Comparison of ENCODE assay signal across 18 cellular contexts in the genomic region with DNA sequence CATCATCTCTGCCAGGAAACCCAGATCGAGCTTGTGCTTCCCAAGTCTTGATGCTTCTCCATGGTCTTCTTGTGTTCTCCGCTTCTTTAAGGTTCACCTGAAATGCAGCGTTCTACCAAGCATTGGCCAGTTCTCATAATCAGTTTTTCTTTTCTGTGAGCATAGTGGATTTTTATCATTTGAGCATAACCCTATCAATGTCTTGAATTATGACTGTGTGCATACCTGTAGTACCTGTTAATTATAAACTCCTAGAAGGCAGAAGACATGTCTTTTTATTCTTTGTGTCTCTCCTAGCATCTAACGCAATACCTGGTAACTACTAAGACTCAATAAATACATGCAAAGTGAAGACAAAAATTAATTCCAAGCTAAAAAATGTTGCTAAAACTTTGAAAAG.
"Had no signal": no experiment of that assay in that cellular context is flagged by ENCODE, and none has a peak within 500 bp of the region (broad histone marks: within the 10 kb centered on the region; RNA-seq: fewer than 3 reads in every experiment).

No MANE protein-coding gene starts in this region.

- DNase-seq: KBM-7, MG63, NCI-H1092 treated with DMSO at 0.1 percent for 48 hours, NCI-H1417, NCI-H1436 treated with DMSO at 0.1 percent for 48 hours, NCI-H1694, NCI-H187 treated with DMSO at 0.1 percent for 48 hours, NCI-H2029 treated with DMSO at 0.1 percent for 48 hours, NCI-H2227 treated with DMSO at 0.1 percent for 48 hours, NCI-H524, NCI-H526 treated with DMSO at 0.1 percent for 48 hours, NCI-H774, Right ventricle myocardium superior, RPMI8226, SIG-M5 had no signal

- H3K36me3 ChIP-seq: MG63, SJSA1 had no signal

- H3K27me3 ChIP-seq: MG63, SJSA1 had no signal

- H3K4me3 ChIP-seq: MG63, SJSA1, SK-N-MC had no signal

- H3K27ac ChIP-seq: SJSA1, SK-N-MC had no signal

- H3K9me3 ChIP-seq: MG63, SJSA1 had no signal

- H3K4me1 ChIP-seq: SJSA1 had no signal

- FAIRE-seq: RCC 7860 had no signal
